Comparison of ENCODE assay signal across 1 cellular context in genomic region chr2:47295981-47296350, GRCh38.
TF ChIP-seq lines count a peak whose summit lies in the region.

No MANE protein-coding gene starts in this region.

TF ChIP-seq in H1, 55 proteins besides CTCF, POLR2A, EP300 and RAD21 (continued from another document):
- no peak for TF ChIP-seq BCL11A (IDR thresholded peaks at IDR 0.05; ENCODE audit: low read depth in 2 of 2, low read length in 2 of 2)
- TF ChIP-seq SP1 (IDR thresholded peaks at IDR 0.05; ENCODE audit: low read depth, low read length) = no peak
- TF ChIP-seq JUND (IDR thresholded peaks at IDR 0.05; ENCODE audit: low read length) = no peak
- TF ChIP-seq NANOG (IDR thresholded peaks at IDR 0.05; ENCODE audit: insufficient read depth, low read depth, low read length, poor library complexity, severe bottlenecking) = no peak
